12 cellular contexts compared by ENCODE assay signal in the genomic region with DNA sequence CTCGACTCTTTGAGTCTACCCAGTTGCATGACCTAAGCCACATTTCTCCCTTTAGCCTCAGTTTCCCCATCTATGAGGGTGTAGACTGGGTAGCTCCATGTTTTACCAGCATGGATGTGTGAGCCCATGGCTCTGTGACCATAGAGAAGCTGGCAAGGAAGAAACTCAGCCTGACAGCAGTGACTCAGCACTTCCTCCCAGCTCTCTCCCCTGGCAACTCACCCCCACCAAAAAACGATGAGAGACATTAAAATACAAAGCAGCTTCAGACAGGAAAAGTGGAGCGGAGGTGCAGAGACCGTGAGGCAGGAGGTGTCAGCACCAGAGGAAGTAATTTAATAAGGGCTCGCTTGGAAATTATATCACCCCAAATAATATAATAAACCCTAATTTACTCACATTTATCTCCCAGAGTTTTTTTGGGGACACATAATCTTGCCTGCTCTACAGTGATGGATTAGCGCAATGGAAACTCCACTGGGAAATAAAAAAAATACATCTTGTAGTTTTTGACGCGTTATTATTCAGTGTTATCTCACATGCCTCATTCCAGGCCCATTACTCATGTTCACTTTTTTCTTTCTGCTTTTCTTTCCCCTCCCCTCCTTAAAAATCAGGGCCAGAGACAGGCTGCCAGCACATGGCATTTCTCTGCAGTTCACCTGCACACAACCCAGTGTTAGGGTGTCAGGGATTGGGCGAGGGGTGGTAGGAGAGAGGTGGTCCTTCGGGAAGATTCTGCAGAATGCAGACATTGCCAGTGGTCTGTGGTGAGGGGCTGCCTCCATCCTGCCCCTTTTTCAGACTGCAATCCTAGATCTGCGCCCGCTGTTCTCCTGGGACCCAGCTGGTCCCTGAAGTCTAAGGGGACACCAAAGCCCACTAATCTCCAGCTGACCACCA.
DNase-seq lines count a peak whose midpoint lies in the region; ATAC-seq and TF ChIP-seq lines count a peak whose summit lies in the region.
"Had no signal": no experiment of that assay in that cellular context is flagged by ENCODE, and none has a peak within 500 bp of the region (broad histone marks: within the 10 kb centered on the region; RNA-seq: fewer than 3 reads in every experiment).

No MANE protein-coding gene starts in this region.

- peak; percentile 7 for DNase-seq in DND-41
- peak; percentile 21 for DNase-seq in KBM-7
- DNase-seq in body of pancreas, result no peak
- no peak for DNase-seq in activated CD4-positive, alpha-beta T cell treated with anti-CD3 and anti-CD28 coated beads, Interleukin-2, amount 50 U/mL, for 4 hours
- no peak for DNase-seq in NCI-H1048 (lab: John Stamatoyannopoulos, UW)
- DNase-seq in NK-92 treated with Interleukin-12 subunit alpha and Interleukin-12 subunit beta, amount 100 ng/mL, for 24 hours (lab: John Stamatoyannopoulos, UW), result no peak
- DNase-seq: activated T-cell treated with anti-CD3 and anti-CD28 coated beads, Interleukin-2, amount 50 U/mL, for 1 hour; NCI-H446 treated with DMSO at 0.1 percent for 48 hours; nephron progenitor cell had no signal

- 39 to 40% methylated on average over 12 of the region's 12 CpGs for WGBS in body of pancreas, 2 donors
- 80 to 85% methylated on average over 8 to 10 of the region's 12 CpGs for WGBS in mesodermal cell (ENCODE audit: insufficient coverage in 2 of 2), 2 experiments

- H3K9ac ChIP-seq in DND-41 (ENCODE audit: low read depth, low read length), result no peak overlapping the region

- intact Hi-C loops in body of pancreas (cut with DNase I), result no loop called here

- H2AFZ ChIP-seq in DND-41 (ENCODE audit: low read depth, low read length), result no peak overlapping the region

- H3K4me3 ChIP-seq in DND-41 (ENCODE audit: low read depth in 1 of 2, low read length in 2 of 2) (no peak overlapping the region), body of pancreas (no peak overlapping the region), mesodermal cell (ENCODE audit: extremely low read depth, insufficient read depth, low read length, poor library complexity, severe bottlenecking) (no peak overlapping the region)
- H3K4me3 ChIP-seq: ascending aorta had no signal

- no peak for TF ChIP-seq CTCF in DND-41 (IDR thresholded peaks at IDR 0.05; ENCODE audit: borderline replicate concordance, extremely low read depth, low read length, poor library complexity, severe bottlenecking)
- TF ChIP-seq CTCF in body of pancreas (IDR thresholded peaks at IDR 0.05), result no peak

- H3K27ac ChIP-seq in DND-41 (ENCODE audit: low read length) (no peak overlapping the region), body of pancreas (no peak overlapping the region), mesodermal cell (ENCODE audit: low read depth, low read length, severe bottlenecking) (peak overlapping the region; percentile 42)
- H3K27ac ChIP-seq: ascending aorta had no signal

- H3K4me2 ChIP-seq in DND-41 (ENCODE audit: insufficient read depth, low read length), result no peak overlapping the region

- no peak for TF ChIP-seq POLR2A in body of pancreas (IDR thresholded peaks at IDR 0.05)

- H3K36me3 ChIP-seq in DND-41 (ENCODE audit: insufficient read depth, low read length) (no peaks in the 10 kb centered on the region), body of pancreas (replicated peaks in 1 of 2; ENCODE audit: insufficient read depth in 1 of 2, low read depth in 2 of 2) (no peaks in the 10 kb centered on the region), mesodermal cell (ENCODE audit: control insufficient read depth, insufficient read depth, low read length) (no peaks in the 10 kb centered on the region)
- H3K36me3 ChIP-seq: ascending aorta had no signal

- H3K27me3 ChIP-seq in DND-41 (ENCODE audit: insufficient read depth, low read length, poor library complexity), result no peaks in the 10 kb centered on the region
- H3K27me3 ChIP-seq in body of pancreas, result no peaks in the 10 kb centered on the region
- H3K27me3 ChIP-seq: ascending aorta had no signal

- H3K79me2 ChIP-seq in DND-41 (ENCODE audit: insufficient read depth, low read length), result no peaks in the 10 kb centered on the region

- H4K20me1 ChIP-seq in DND-41 (ENCODE audit: insufficient read depth, low read length), result no peaks in the 10 kb centered on the region

- ATAC-seq in DND-41 (ENCODE audit: insufficient read depth, low read depth), result no peak
- peak; percentile 47 for ATAC-seq in body of pancreas
- no peak for ATAC-seq in GM21825 (IDR thresholded peaks at IDR 0.05; ENCODE audit: unreplicated experiment)

- in situ Hi-C loops in KBM-7 (cut with MboI; ENCODE audit: low pct_unique_long_range_greater_than_20kb, low sequenced_read_pairs), result no loop called here

- H3K9me3 ChIP-seq in DND-41 (ENCODE audit: insufficient read depth, low read length, severe bottlenecking) (no peaks in the 10 kb centered on the region), body of pancreas (no peaks in the 10 kb centered on the region), mesodermal cell (ENCODE audit: control insufficient read depth, low read length) (no peaks in the 10 kb centered on the region)
- H3K9me3 ChIP-seq: ascending aorta had no signal

- H3K4me1 ChIP-seq in DND-41 (ENCODE audit: insufficient read depth, low read length), result no peaks in the 10 kb centered on the region
- no peaks in the 10 kb centered on the region for H3K4me1 ChIP-seq in body of pancreas
- H3K4me1 ChIP-seq in mesodermal cell (ENCODE audit: control insufficient read depth, insufficient read depth, low read length, poor library complexity, severe bottlenecking), result peaks cover 14% of the 10 kb centered on the region

Comparison
In these comparisons a context has a peak if more than half of its experiments do, and no peak if none do; other contexts are left out.
1. DNase-seq: peak in DND-41 (single experiment) and KBM-7 (single experiment); none in body of pancreas (0 of 4), activated CD4-positive, alpha-beta T cell treated with anti-CD3 and anti-CD28 coated beads, Interleukin-2, amount 50 U/mL, for 4 hours (0 of 2), NCI-H1048 (single experiment) and NK-92 treated with Interleukin-12 subunit alpha and Interleukin-12 subunit beta, amount 100 ng/mL, for 24 hours (single experiment).